ENCODE assay signal across 11 cellular contexts in genomic region chr12:66232258-66232657, GRCh38. TPM values are rescaled to one million over a fixed set of nuclear protein-coding genes. Genes with fewer than 3 reads are reported as not detected.
DNase-seq lines count a peak whose midpoint lies in the region; ATAC-seq, FAIRE-seq and TF ChIP-seq lines count a peak whose summit lies in the region.
"Had no signal": no experiment of that assay in that cellular context is flagged by ENCODE, and none has a peak within 500 bp of the region (broad histone marks: within the 10 kb centered on the region; RNA-seq: fewer than 3 reads in every experiment).

No MANE protein-coding gene starts in this region.

- H3K27me3 Mint-ChIP-seq in T-helper 2 cell treated with Interferon-gamma antibody and Interleukin-4, amounts not matched to agents 5 μg/mL and 100 μg/mL, for 36 hours (ENCODE audit: low read depth), result peaks cover 40% of the 10 kb centered on the region

- H3K27ac Mint-ChIP-seq in T-helper 2 cell treated with Interferon-gamma antibody and Interleukin-4, amounts not matched to agents 5 μg/mL and 100 μg/mL, for 36 hours, result no peak overlapping the region

- H3K4me1 ChIP-seq in SJCRH30 (peaks cover 48% of the 10 kb centered on the region), spleen (peaks cover 0 to 39% (median 27%) of the 10 kb centered on the region in 6 donors)

- TF ChIP-seq CTCF in coronary artery (IDR thresholded peaks at IDR 0.05), result no peak
- no peak for TF ChIP-seq CTCF in spleen (IDR thresholded peaks at IDR 0.05 in 8 of 11, conservative IDR thresholded peaks at IDR 0.05 in 3 of 11)

- peak overlapping the region; percentile 46 for H3K27ac ChIP-seq in SJCRH30
- no peak overlapping the region for H3K27ac ChIP-seq in coronary artery
- H3K27ac ChIP-seq in spleen, result peak overlapping the region in 2 of 8 donors; percentile 1 to 24
- H3K27ac ChIP-seq: epithelial cell of prostate, RWPE1 had no signal

- H3K27me3 ChIP-seq in SJCRH30 (no peaks in the 10 kb centered on the region), spleen (replicated peaks in 1 of 7) (peaks cover 0 to 11% (median 0%) of the 10 kb centered on the region in 7 donors)

- H3K9me3 Mint-ChIP-seq in T-helper 2 cell treated with Interferon-gamma antibody and Interleukin-4, amounts not matched to agents 5 μg/mL and 100 μg/mL, for 36 hours, result no peaks in the 10 kb centered on the region

- ATAC-seq in GM21381 (IDR thresholded peaks at IDR 0.05; ENCODE audit: unreplicated experiment) (peak; percentile 35), HG03439 (IDR thresholded peaks at IDR 0.05; ENCODE audit: unreplicated experiment) (peak; percentile 24)

- H3K9me3 ChIP-seq in SJCRH30 (replicated peaks), result no peaks in the 10 kb centered on the region
- no peaks in the 10 kb centered on the region for H3K9me3 ChIP-seq in spleen

- FAIRE-seq in GM12891 (lab: Jason Lieb, UNC), result peak; percentile 66

- DNase-seq in GM12891 (ENCODE audit: insufficient read length, low spot score), result no peak
- DNase-seq in SJCRH30, result peak; percentile 88 to 97
- DNase-seq in activated gamma-delta T cell (lab: John Stamatoyannopoulos, UW), result no peak
- no peak for DNase-seq in T-helper 2 cell treated with Interferon-gamma antibody and Interleukin-4, amounts not matched to agents 5 μg/mL and 100 μg/mL, for 36 hours (ENCODE audit: low spot score)
- DNase-seq in coronary artery (ENCODE audit: low spot score), result no peak
- no peak for DNase-seq in spleen
- DNase-seq: GDM1 had no signal

- TF ChIP-seq POLR2A in GM12891 (IDR thresholded peaks at IDR 0.05; ENCODE audit: low read depth, low read length) (no peak), spleen (IDR thresholded peaks at IDR 0.05) (no peak)

- peaks cover 2% of the 10 kb centered on the region for H3K4me1 Mint-ChIP-seq in T-helper 2 cell treated with Interferon-gamma antibody and Interleukin-4, amounts not matched to agents 5 μg/mL and 100 μg/mL, for 36 hours (ENCODE audit: low read depth)

- H3K36me3 ChIP-seq in SJCRH30 (peaks cover 14% of the 10 kb centered on the region), spleen (peaks cover 0 to 69% (median 11%) of the 10 kb centered on the region in 6 donors)

- no peaks in the 10 kb centered on the region for H3K36me3 Mint-ChIP-seq in T-helper 2 cell treated with Interferon-gamma antibody and Interleukin-4, amounts not matched to agents 5 μg/mL and 100 μg/mL, for 36 hours (ENCODE audit: low read depth)

- no peak overlapping the region for H3K4me3 ChIP-seq in SJCRH30
- no peak overlapping the region for H3K4me3 ChIP-seq in coronary artery
- no peak overlapping the region for H3K4me3 ChIP-seq in spleen

- intact Hi-C loops in spleen (cut with DNase I; ENCODE audit: low total_unique reads), result no loop called here

- H3K4me3 Mint-ChIP-seq in T-helper 2 cell treated with Interferon-gamma antibody and Interleukin-4, amounts not matched to agents 5 μg/mL and 100 μg/mL, for 36 hours, result no peak overlapping the region

- WGBS in spleen, 5 donors, result 42 to 59% (median 57%) methylated on average over 3 of the region's 3 CpGs

TF ChIP-seq in GM12891, 5 proteins besides CTCF, POLR2A, EP300 and RAD21:
- TF ChIP-seq SPI1 (IDR thresholded peaks at IDR 0.05; ENCODE audit: low read depth, low read length) (no peak), POU2F2 (IDR thresholded peaks at IDR 0.05; ENCODE audit: low read depth, low read length) (no peak), TAF1 (IDR thresholded peaks at IDR 0.05; ENCODE audit: low read depth, low read length) (no peak), POLR2AphosphoS5 (IDR thresholded peaks at IDR 0.05; ENCODE audit: low read depth, low read length) (no peak), PAX5 (IDR thresholded peaks at IDR 0.05; ENCODE audit: insufficient read depth, low read length, severe bottlenecking) (no peak)

RNA-seq across cellular contexts. Expression of gene IRAK3, which starts 43.2 kb away (rescaled TPM):
- polyA plus RNA-seq in GM12891 (2012; ENCODE audit: low read depth, missing spikeins), result 4.9 TPM
- total RNA-seq in SJCRH30 (2014; rRNA removed; shearing (Covaris generic)), result 49.8 and 57.3 TPM in 2 replicates
- 100 to 1,000 TPM in 2 of 7 donors, 10 to 100 TPM in 5; 39.0 to 157 (median 79.6) TPM for total RNA-seq in spleen
- 1 to 10 TPM; 4.4 to 9.4 (median 5.7) TPM for polyA plus RNA-seq in spleen

Comparison
In these comparisons a context has a peak if more than half of its experiments do, and no peak if none do; other contexts are left out.
1. DNase-seq: peak in SJCRH30 (2 of 2); none in GM12891 (single experiment), activated gamma-delta T cell (single experiment), T-helper 2 cell treated with Interferon-gamma antibody and Interleukin-4, amounts not matched to agents 5 μg/mL and 100 μg/mL, for 36 hours (single experiment), coronary artery (single experiment) and spleen (single experiment).